Comparison of ENCODE assay signal across 9 cellular contexts in the genomic region with DNA sequence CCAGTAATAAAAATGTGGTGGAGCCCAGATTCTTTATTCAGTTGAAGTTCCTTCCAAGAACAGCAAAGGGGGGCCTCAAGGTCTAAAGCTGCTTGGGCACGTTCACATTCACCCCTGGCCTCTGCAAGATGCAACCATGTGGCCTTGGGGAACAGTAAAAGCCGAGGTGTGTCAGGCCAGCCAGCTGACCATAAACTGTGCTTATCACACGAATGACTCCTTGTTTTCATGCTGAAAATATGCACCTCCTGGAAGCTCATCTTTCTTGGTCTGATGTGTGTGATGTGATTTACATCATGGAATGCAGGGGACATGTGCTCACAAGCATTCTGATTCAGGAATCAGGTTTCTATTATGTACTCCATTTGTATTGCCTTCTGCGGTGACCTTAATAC.
DNase-seq lines count a peak whose midpoint lies in the region; ATAC-seq and TF ChIP-seq lines count a peak whose summit lies in the region.
"Had no signal": no experiment of that assay in that cellular context is flagged by ENCODE, and none has a peak within 500 bp of the region (broad histone marks: within the 10 kb centered on the region; RNA-seq: fewer than 3 reads in every experiment).

No MANE protein-coding gene starts in this region.

- intact Hi-C loops in OCI-LY7 (cut with micrococcal nuclease; ENCODE audit: unreplicated experiment), result no loop called here
- intact Hi-C loops in psoas muscle (cut with DNase I), result no loop called here

- peak; percentile 99 for DNase-seq in EH (ENCODE audit: low read depth)
- DNase-seq in OCI-LY7 (ENCODE audit: low spot score), result no peak
- no peak for DNase-seq in psoas muscle
- no peak for DNase-seq in stimulated activated naive CD4-positive, alpha-beta T cell treated with Interleukin-2 at 50 U/mL for 16 hours (lab: John Stamatoyannopoulos, UW)
- no peak for DNase-seq in activated T-cell treated with anti-CD3 and anti-CD28 coated beads, Interleukin-2, amount 50 U/mL, for 48 hours
- no peak for DNase-seq in NCI-H1694 treated with DMSO at 0.1 percent for 48 hours (lab: John Stamatoyannopoulos, UW)
- DNase-seq: NCI-H69 had no signal

- POLR2A ChIA-PET in OCI-LY7 (lab: Charles Lee), result interaction anchor here (0.5 to 2.6 kb wide), 5 partner anchors 10 to 722 kb away, joined by 3 to 13 read pairs (median 4); no protein-coding TSS in a partner anchor

- no peak for TF ChIP-seq CTCF in OCI-LY7 (conservative IDR thresholded peaks at IDR 0.05; ENCODE audit: low read length)
- TF ChIP-seq CTCF in psoas muscle (IDR thresholded peaks at IDR 0.05), result no peak

- no peaks in the 10 kb centered on the region for H3K36me3 ChIP-seq in OCI-LY7 (ENCODE audit: insufficient read depth, low read length)
- no peaks in the 10 kb centered on the region for H3K36me3 ChIP-seq in esophagus (ENCODE audit: control insufficient read depth in 2 of 2, insufficient read depth in 2 of 2, low read length in 1 of 2)
- no peaks in the 10 kb centered on the region for H3K36me3 ChIP-seq in psoas muscle (ENCODE audit: insufficient read depth in 1 of 2, low read depth in 1 of 2)

- H3K4me3 ChIP-seq in OCI-LY7 (ENCODE audit: low read depth, low read length, poor library complexity, severe bottlenecking) (no peak overlapping the region), esophagus (ENCODE audit: low read depth in 1 of 2, low read length in 2 of 2) (no peak overlapping the region), psoas muscle (no peak overlapping the region)

- H3K79me2 ChIP-seq in OCI-LY7 (ENCODE audit: insufficient read depth, low read depth, low read length), result no peaks in the 10 kb centered on the region

- no peaks in the 10 kb centered on the region for H4K20me1 ChIP-seq in OCI-LY7 (ENCODE audit: insufficient read depth, low read length)

- CTCF ChIA-PET in OCI-LY7 (lab: Charles Lee; ENCODE audit: unreplicated experiment), result interaction anchor here (1.8 kb wide), 1 partner anchor 9 kb away, joined by 7 read pairs; no protein-coding TSS in a partner anchor

- 47 to 64% methylated on average over 4 of the region's 4 CpGs for WGBS in esophagus, 2 donors
- 28 to 43% (median 38%) methylated on average over 4 of the region's 4 CpGs for WGBS in psoas muscle, 3 donors

- H3K27me3 ChIP-seq in esophagus (ENCODE audit: control insufficient read depth in 1 of 2, insufficient read depth in 2 of 2, low read length in 2 of 2) (no peaks in the 10 kb centered on the region), psoas muscle (ENCODE audit: insufficient read depth in 3 of 3, low read length in 2 of 3) (no peaks in the 10 kb centered on the region)

- peak overlapping the region; percentile 48 for H2AFZ ChIP-seq in OCI-LY7 (ENCODE audit: low read length)

- H3K4me1 ChIP-seq in OCI-LY7 (ENCODE audit: insufficient read depth, low read length, poor library complexity, severe bottlenecking) (peaks cover 64% of the 10 kb centered on the region), esophagus (ENCODE audit: control insufficient read depth in 2 of 2, insufficient read depth in 2 of 2, low read length in 1 of 2) (peaks cover 0 to 7% of the 10 kb centered on the region in 2 donors), psoas muscle (peaks cover 8% of the 10 kb centered on the region)

- H3K9me2 ChIP-seq in OCI-LY7 (ENCODE audit: insufficient read depth, low read length), result no peaks in the 10 kb centered on the region

- no peaks in the 10 kb centered on the region for H3K9me3 ChIP-seq in OCI-LY7 (ENCODE audit: low read length)
- no peaks in the 10 kb centered on the region for H3K9me3 ChIP-seq in esophagus (ENCODE audit: control insufficient read depth in 2 of 2, insufficient read depth in 1 of 2, low read depth in 1 of 2, low read length in 1 of 2)
- H3K9me3 ChIP-seq in psoas muscle, result no peaks in the 10 kb centered on the region

- no peak overlapping the region for H3K27ac ChIP-seq in OCI-LY7 (ENCODE audit: low read depth, low read length, poor library complexity, severe bottlenecking)
- peak overlapping the region; percentile 59 to 70 for H3K27ac ChIP-seq in esophagus (ENCODE audit: low read depth in 2 of 2, low read length in 1 of 2)
- peak overlapping the region; percentile 68 for H3K27ac ChIP-seq in psoas muscle

- peak in 3 of 4 donors; percentile 69 to 81 (median 74) for ATAC-seq in psoas muscle
- ATAC-seq in GM21423 (IDR thresholded peaks at IDR 0.05; ENCODE audit: unreplicated experiment), result no peak

- BruUV-seq in OCI-LY7 (replicated peaks; lab: Mats Ljungman, UMichigan), result no TSS peak

- no peak overlapping the region for H3K4me2 ChIP-seq in OCI-LY7 (ENCODE audit: low read length)
